8 cellular contexts compared by ENCODE assay signal in genomic region chr7:39854616-39855324, GRCh38.
DNase-seq lines count a peak whose midpoint lies in the region; ATAC-seq, FAIRE-seq and TF ChIP-seq lines count a peak whose summit lies in the region.
"Not testable (repeated sequence)": the region's sequence is repeated elsewhere in the genome, so short reads cannot be mapped to it uniquely, and the experiment has no call there.

No MANE protein-coding gene starts in this region.

- H3K36me3 ChIP-seq in HUES64 (ENCODE audit: insufficient read depth, low read length); endothelial cell of umbilical vein (ENCODE audit: control insufficient read depth in 2 of 2, extremely low read depth in 1 of 2, insufficient read depth in 2 of 2, low read length in 2 of 2); lower lobe of right lung: not testable (repeated sequence)

- not testable (repeated sequence) for H3K9me3 Mint-ChIP-seq in CD14-positive monocyte; activated T-helper 17 cell treated with anti-CD3 and anti-CD28 coated beads, Interleukin-2, amount 50 U/mL, for 72 hours; stimulated activated naive B cell treated with anti-CD40 and anti-IgM and Interleukin-4, amounts not matched to agents 10 μg/mL and 1 μg/mL and 100 μg/mL, for 72 hours

- H3K27ac ChIP-seq in HUES64 (ENCODE audit: low read depth, low read length); endothelial cell of umbilical vein (ENCODE audit: insufficient read depth, low read depth, low read length); lower lobe of right lung: not testable (repeated sequence)

- peaks cover 13% of the 10 kb centered on the region for H3K4me1 Mint-ChIP-seq in CD14-positive monocyte
- H3K4me1 Mint-ChIP-seq in activated T-helper 17 cell treated with anti-CD3 and anti-CD28 coated beads, Interleukin-2, amount 50 U/mL, for 72 hours = not testable (repeated sequence)
- H3K4me1 Mint-ChIP-seq in stimulated activated naive B cell treated with anti-CD40 and anti-IgM and Interleukin-4, amounts not matched to agents 10 μg/mL and 1 μg/mL and 100 μg/mL, for 72 hours = peaks cover 5 to 12% of the 10 kb centered on the region in 2 donors

- H3K79me2 ChIP-seq in endothelial cell of umbilical vein (ENCODE audit: control insufficient read depth, insufficient read depth, low read length) = not testable (repeated sequence)

- H4K20me1 ChIP-seq in endothelial cell of umbilical vein (replicated peaks; ENCODE audit: control insufficient read depth, extremely low read depth, insufficient read depth, low read length) = not testable (repeated sequence)

- peak overlapping the region; percentile 51 for H2AFZ ChIP-seq in endothelial cell of umbilical vein (ENCODE audit: low read depth, low read length)

- H3K27me3 ChIP-seq in HUES64 (ENCODE audit: insufficient read depth, low read length) = peaks cover 24% of the 10 kb centered on the region
- H3K27me3 ChIP-seq in endothelial cell of umbilical vein (ENCODE audit: control insufficient read depth in 2 of 2, insufficient read depth in 2 of 2, low read length in 2 of 2) = peaks cover 4 to 10% of the 10 kb centered on the region in 2 experiments
- not testable (repeated sequence) for H3K27me3 ChIP-seq in lower lobe of right lung (ENCODE audit: low read depth)

- WGBS in HUES64 = 61% methylated on average over 26 of the region's 36 CpGs

- H3K9me1 ChIP-seq in endothelial cell of umbilical vein (replicated peaks; ENCODE audit: control insufficient read depth, extremely low read depth, insufficient read depth, low read length) = not testable (repeated sequence)

- FAIRE-seq in endothelial cell of umbilical vein (lab: Jason Lieb, UNC) = not testable (repeated sequence)

- not testable (repeated sequence) for TF ChIP-seq CTCF in CD14-positive monocyte (IDR thresholded peaks at IDR 0.05); endothelial cell of umbilical vein (IDR thresholded peaks at IDR 0.05; ENCODE audit: extremely low read depth in 1 of 2, insufficient read depth in 1 of 2, low read depth in 1 of 2, low read length in 2 of 2); lower lobe of right lung (IDR thresholded peaks at IDR 0.05)

- dilution Hi-C loops in endothelial cell of umbilical vein (cut with MboI; ENCODE audit: extremely low pct_ligation_motif_present, low sequenced_read_pairs) = not testable (repeated sequence)

- not testable (repeated sequence) for H3K9ac ChIP-seq in HUES64 (ENCODE audit: low read depth, low read length); endothelial cell of umbilical vein (replicated peaks; ENCODE audit: extremely low read depth, insufficient read depth, low read length)

- TF ChIP-seq POLR2A in endothelial cell of umbilical vein (IDR thresholded peaks at IDR 0.05; ENCODE audit: low read depth, low read length) = not testable (repeated sequence)

- CTCF ChIA-PET in endothelial cell of umbilical vein (lab: Charles Lee) = interaction anchor here (1.1 kb wide), 1 partner anchor 274 kb away, joined by 3 read pairs; no protein-coding TSS in a partner anchor

- H3K4me2 ChIP-seq in endothelial cell of umbilical vein (ENCODE audit: insufficient read depth, low read length) = peak overlapping the region; percentile 53

- H3K9me3 ChIP-seq in HUES64 (ENCODE audit: insufficient read depth, low read depth, low read length); endothelial cell of umbilical vein (replicated peaks; ENCODE audit: control insufficient read depth, insufficient read depth, low read length); lower lobe of right lung: not testable (repeated sequence)

- H3K27me3 Mint-ChIP-seq in CD14-positive monocyte (ENCODE audit: low read depth in 3 of 3) = peaks cover 18 to 27% (median 19%) of the 10 kb centered on the region in 3 donors
- peaks cover 25% of the 10 kb centered on the region for H3K27me3 Mint-ChIP-seq in activated T-helper 17 cell treated with anti-CD3 and anti-CD28 coated beads, Interleukin-2, amount 50 U/mL, for 72 hours
- H3K27me3 Mint-ChIP-seq in stimulated activated naive B cell treated with anti-CD40 and anti-IgM and Interleukin-4, amounts not matched to agents 10 μg/mL and 1 μg/mL and 100 μg/mL, for 72 hours = peaks cover 14 to 25% of the 10 kb centered on the region in 2 donors

- peak; percentile 71 for ATAC-seq in GM19395 (IDR thresholded peaks at IDR 0.05; ENCODE audit: unreplicated experiment)
- peak; percentile 90 for ATAC-seq in HG02759 (IDR thresholded peaks at IDR 0.05; ENCODE audit: unreplicated experiment)
- peak; percentile 88 for ATAC-seq in activated T-helper 17 cell treated with anti-CD3 and anti-CD28 coated beads, Interleukin-2, amount 50 U/mL, for 72 hours (replicated peaks)
- ATAC-seq in lower lobe of right lung = peak; percentile 82 to 84
- ATAC-seq in stimulated activated naive B cell treated with anti-CD40 and anti-IgM and Interleukin-4, amounts not matched to agents 10 μg/mL and 1 μg/mL and 100 μg/mL, for 72 hours (replicated peaks) = peak; percentile 96 to 98

- H3K4me3 Mint-ChIP-seq in CD14-positive monocyte = peak overlapping the region; percentile 66 to 93
- H3K4me3 Mint-ChIP-seq in activated T-helper 17 cell treated with anti-CD3 and anti-CD28 coated beads, Interleukin-2, amount 50 U/mL, for 72 hours = peak overlapping the region; percentile 75
- H3K4me3 Mint-ChIP-seq in stimulated activated naive B cell treated with anti-CD40 and anti-IgM and Interleukin-4, amounts not matched to agents 10 μg/mL and 1 μg/mL and 100 μg/mL, for 72 hours = peak overlapping the region; percentile 80 to 81

- not testable (repeated sequence) for BruUV-seq in endothelial cell of umbilical vein (replicated peaks; lab: Mats Ljungman, UMichigan)

- not testable (repeated sequence) for H3K36me3 Mint-ChIP-seq in CD14-positive monocyte; activated T-helper 17 cell treated with anti-CD3 and anti-CD28 coated beads, Interleukin-2, amount 50 U/mL, for 72 hours (ENCODE audit: low read depth); stimulated activated naive B cell treated with anti-CD40 and anti-IgM and Interleukin-4, amounts not matched to agents 10 μg/mL and 1 μg/mL and 100 μg/mL, for 72 hours

- POLR2A ChIA-PET in endothelial cell of umbilical vein (lab: Charles Lee) = not testable (repeated sequence)

- DNase-seq in CD14-positive monocyte (ENCODE audit: low spot score); endothelial cell of umbilical vein (ENCODE audit: low read depth, low spot score); lower lobe of right lung; stimulated activated naive B cell treated with anti-CD40 and anti-IgM and Interleukin-4, amounts not matched to agents 10 μg/mL and 1 μg/mL and 100 μg/mL, for 72 hours: not testable (repeated sequence)

- intact Hi-C loops in CD14-positive monocyte (cut with micrococcal nuclease); endothelial cell of umbilical vein (cut with micrococcal nuclease); lower lobe of right lung (cut with DNase I): not testable (repeated sequence)

- H3K4me3 ChIP-seq in HUES64 (ENCODE audit: low read length) = peak overlapping the region; percentile 26
- peak overlapping the region; percentile 16 to 44 (median 16) for H3K4me3 ChIP-seq in endothelial cell of umbilical vein (replicated peaks in 1 of 3; ENCODE audit: insufficient read depth in 1 of 3, low read depth in 1 of 3, low read length in 3 of 3)
- peak overlapping the region; percentile 44 for H3K4me3 ChIP-seq in lower lobe of right lung

- not testable (repeated sequence) for H3K4me1 ChIP-seq in HUES64 (ENCODE audit: insufficient read depth, low read length); endothelial cell of umbilical vein (ENCODE audit: control insufficient read depth, extremely low read depth, insufficient read depth, low read length); lower lobe of right lung

- not testable (repeated sequence) for H3K27ac Mint-ChIP-seq in CD14-positive monocyte; stimulated activated naive B cell treated with anti-CD40 and anti-IgM and Interleukin-4, amounts not matched to agents 10 μg/mL and 1 μg/mL and 100 μg/mL, for 72 hours
- H3K27ac Mint-ChIP-seq in activated T-helper 17 cell treated with anti-CD3 and anti-CD28 coated beads, Interleukin-2, amount 50 U/mL, for 72 hours = peak overlapping the region; percentile 11
